ENCODE assay signal across 1 cellular context in the genomic region with DNA sequence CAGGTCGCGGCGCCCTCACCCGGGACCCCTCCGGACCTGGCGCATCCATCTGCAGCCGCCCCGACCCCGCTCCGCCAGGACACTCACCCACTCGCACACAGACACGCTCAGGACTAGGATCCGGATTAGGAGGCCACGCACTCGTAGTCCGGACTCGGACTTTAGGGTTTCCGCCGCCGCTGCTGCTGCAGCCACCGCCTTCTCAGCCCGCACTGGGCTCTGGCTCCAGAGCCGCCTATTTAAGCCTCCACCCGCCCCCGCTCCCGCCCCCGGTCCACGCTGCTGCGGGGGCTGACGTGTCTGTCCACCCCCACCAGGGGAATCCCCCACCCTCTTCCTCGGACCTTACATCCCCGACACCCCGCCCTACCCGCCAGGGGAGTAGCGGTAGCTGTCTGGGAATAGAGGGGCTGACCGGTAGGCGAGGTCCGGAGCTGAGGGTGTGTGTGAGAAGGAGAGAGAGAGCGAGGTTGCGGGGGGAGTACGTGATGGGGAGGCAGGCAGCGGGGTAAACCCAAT.
TF ChIP-seq lines count a peak whose summit lies in the region.

A gene with protein sequence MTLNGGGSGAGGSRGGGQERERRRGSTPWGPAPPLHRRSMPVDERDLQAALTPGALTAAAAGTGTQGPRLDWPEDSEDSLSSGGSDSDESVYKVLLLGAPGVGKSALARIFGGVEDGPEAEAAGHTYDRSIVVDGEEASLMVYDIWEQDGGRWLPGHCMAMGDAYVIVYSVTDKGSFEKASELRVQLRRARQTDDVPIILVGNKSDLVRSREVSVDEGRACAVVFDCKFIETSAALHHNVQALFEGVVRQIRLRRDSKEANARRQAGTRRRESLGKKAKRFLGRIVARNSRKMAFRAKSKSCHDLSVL (minus strand): TSS at position 214 of the 519 bp plus-strand sequence. CDS start 356 bp downstream, outside the sequence.

TF ChIP-seq in GM12878, 131 proteins besides CTCF, POLR2A, EP300 and RAD21 (continued from another document):
- TF ChIP-seq, protein P1, sequence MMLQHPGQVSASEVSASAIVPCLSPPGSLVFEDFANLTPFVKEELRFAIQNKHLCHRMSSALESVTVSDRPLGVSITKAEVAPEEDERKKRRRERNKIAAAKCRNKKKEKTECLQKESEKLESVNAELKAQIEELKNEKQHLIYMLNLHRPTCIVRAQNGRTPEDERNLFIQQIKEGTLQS (IDR thresholded peaks at IDR 0.05; ENCODE audit: borderline replicate concordance, extremely low read depth, low read depth, low read length) = no peak
- TF ChIP-seq JUND (IDR thresholded peaks at IDR 0.05; ENCODE audit: low read depth, low read length) (no peak), SUZ12 (IDR thresholded peaks at IDR 0.05; ENCODE audit: unreplicated experiment) (no peak), MEF2B (IDR thresholded peaks at IDR 0.05; ENCODE audit: partially characterized antibody, poor library complexity, severe bottlenecking) (no peak), CHD4 (IDR thresholded peaks at IDR 0.05) (no peak), JUNB (IDR thresholded peaks at IDR 0.05) (no peak), ZNF207 (IDR thresholded peaks at IDR 0.05; ENCODE audit: borderline replicate concordance) (no peak), DPF2 (IDR thresholded peaks at IDR 0.05) (no peak), LARP7 (IDR thresholded peaks at IDR 0.05) (no peak), CHD1 (IDR thresholded peaks at IDR 0.05; ENCODE audit: low read depth, low read length) (no peak), SIX5 (IDR thresholded peaks at IDR 0.05; ENCODE audit: low read depth, low read length, severe bottlenecking) (no peak), POLR2AphosphoS2 (IDR thresholded peaks at IDR 0.05; ENCODE audit: low read depth, low read length) (no peak), ATF7 (IDR thresholded peaks at IDR 0.05; ENCODE audit: low read depth) (0 out of 2 replicates have a peak, but pooled peaks have one; percentile 23), BACH1 (IDR thresholded peaks at IDR 0.05; ENCODE audit: borderline replicate concordance) (no peak), MTA2 (IDR thresholded peaks at IDR 0.05; ENCODE audit: low read depth) (no peak), ASH2L (IDR thresholded peaks at IDR 0.05; ENCODE audit: borderline replicate concordance, low read depth) (no peak)
- TF ChIP-seq, protein P2, sequence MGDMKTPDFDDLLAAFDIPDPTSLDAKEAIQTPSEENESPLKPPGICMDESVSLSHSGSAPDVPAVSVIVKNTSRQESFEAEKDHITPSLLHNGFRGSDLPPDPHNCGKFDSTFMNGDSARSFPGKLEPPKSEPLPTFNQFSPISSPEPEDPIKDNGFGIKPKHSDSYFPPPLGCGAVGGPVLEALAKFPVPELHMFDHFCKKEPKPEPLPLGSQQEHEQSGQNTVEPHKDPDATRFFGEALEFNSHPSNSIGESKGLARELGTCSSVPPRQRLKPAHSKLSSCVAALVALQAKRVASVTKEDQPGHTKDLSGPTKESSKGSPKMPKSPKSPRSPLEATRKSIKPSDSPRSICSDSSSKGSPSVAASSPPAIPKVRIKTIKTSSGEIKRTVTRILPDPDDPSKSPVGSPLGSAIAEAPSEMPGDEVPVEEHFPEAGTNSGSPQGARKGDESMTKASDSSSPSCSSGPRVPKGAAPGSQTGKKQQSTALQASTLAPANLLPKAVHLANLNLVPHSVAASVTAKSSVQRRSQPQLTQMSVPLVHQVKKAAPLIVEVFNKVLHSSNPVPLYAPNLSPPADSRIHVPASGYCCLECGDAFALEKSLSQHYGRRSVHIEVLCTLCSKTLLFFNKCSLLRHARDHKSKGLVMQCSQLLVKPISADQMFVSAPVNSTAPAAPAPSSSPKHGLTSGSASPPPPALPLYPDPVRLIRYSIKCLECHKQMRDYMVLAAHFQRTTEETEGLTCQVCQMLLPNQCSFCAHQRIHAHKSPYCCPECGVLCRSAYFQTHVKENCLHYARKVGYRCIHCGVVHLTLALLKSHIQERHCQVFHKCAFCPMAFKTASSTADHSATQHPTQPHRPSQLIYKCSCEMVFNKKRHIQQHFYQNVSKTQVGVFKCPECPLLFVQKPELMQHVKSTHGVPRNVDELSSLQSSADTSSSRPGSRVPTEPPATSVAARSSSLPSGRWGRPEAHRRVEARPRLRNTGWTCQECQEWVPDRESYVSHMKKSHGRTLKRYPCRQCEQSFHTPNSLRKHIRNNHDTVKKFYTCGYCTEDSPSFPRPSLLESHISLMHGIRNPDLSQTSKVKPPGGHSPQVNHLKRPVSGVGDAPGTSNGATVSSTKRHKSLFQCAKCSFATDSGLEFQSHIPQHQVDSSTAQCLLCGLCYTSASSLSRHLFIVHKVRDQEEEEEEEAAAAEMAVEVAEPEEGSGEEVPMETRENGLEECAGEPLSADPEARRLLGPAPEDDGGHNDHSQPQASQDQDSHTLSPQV (IDR thresholded peaks at IDR 0.05) = no peak
- TF ChIP-seq, protein P3, sequence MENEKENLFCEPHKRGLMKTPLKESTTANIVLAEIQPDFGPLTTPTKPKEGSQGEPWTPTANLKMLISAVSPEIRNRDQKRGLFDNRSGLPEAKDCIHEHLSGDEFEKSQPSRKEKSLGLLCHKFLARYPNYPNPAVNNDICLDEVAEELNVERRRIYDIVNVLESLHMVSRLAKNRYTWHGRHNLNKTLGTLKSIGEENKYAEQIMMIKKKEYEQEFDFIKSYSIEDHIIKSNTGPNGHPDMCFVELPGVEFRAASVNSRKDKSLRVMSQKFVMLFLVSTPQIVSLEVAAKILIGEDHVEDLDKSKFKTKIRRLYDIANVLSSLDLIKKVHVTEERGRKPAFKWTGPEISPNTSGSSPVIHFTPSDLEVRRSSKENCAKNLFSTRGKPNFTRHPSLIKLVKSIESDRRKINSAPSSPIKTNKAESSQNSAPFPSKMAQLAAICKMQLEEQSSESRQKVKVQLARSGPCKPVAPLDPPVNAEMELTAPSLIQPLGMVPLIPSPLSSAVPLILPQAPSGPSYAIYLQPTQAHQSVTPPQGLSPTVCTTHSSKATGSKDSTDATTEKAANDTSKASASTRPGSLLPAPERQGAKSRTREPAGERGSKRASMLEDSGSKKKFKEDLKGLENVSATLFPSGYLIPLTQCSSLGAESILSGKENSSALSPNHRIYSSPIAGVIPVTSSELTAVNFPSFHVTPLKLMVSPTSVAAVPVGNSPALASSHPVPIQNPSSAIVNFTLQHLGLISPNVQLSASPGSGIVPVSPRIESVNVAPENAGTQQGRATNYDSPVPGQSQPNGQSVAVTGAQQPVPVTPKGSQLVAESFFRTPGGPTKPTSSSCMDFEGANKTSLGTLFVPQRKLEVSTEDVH (IDR thresholded peaks at IDR 0.05; ENCODE audit: low read depth, partially characterized antibody) = no peak
- TF ChIP-seq, protein P4, sequence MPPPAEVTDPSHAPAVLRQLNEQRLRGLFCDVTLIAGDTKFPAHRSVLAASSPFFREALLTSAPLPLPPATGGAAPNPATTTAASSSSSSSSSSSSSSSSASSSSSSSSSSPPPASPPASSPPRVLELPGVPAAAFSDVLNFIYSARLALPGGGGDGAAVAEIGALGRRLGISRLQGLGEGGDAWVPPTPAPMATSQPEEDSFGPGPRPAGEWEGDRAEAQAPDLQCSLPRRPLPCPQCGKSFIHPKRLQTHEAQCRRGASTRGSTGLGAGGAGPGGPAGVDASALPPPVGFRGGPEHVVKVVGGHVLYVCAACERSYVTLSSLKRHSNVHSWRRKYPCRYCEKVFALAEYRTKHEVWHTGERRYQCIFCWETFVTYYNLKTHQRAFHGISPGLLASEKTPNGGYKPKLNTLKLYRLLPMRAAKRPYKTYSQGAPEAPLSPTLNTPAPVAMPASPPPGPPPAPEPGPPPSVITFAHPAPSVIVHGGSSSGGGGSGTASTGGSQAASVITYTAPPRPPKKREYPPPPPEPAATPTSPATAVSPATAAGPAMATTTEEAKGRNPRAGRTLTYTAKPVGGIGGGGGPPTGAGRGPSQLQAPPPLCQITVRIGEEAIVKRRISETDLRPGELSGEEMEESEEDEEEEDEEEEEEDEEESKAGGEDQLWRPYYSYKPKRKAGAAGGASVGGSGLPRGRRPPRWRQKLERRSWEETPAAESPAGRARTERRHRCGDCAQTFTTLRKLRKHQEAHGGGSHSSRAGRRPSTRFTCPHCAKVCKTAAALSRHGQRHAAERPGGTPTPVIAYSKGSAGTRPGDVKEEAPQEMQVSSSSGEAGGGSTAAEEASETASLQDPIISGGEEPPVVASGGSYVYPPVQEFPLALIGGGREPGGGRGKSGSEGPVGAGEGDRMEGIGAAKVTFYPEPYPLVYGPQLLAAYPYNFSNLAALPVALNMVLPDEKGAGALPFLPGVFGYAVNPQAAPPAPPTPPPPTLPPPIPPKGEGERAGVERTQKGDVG (CRISPR knock-in tag; IDR thresholded peaks at IDR 0.05) = no peak
- TF ChIP-seq, protein P5, sequence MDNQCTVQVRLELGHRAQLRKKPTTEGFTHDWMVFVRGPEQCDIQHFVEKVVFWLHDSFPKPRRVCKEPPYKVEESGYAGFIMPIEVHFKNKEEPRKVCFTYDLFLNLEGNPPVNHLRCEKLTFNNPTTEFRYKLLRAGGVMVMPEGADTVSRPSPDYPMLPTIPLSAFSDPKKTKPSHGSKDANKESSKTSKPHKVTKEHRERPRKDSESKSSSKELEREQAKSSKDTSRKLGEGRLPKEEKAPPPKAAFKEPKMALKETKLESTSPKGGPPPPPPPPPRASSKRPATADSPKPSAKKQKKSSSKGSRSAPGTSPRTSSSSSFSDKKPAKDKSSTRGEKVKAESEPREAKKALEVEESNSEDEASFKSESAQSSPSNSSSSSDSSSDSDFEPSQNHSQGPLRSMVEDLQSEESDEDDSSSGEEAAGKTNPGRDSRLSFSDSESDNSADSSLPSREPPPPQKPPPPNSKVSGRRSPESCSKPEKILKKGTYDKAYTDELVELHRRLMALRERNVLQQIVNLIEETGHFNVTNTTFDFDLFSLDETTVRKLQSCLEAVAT (IDR thresholded peaks at IDR 0.05) = no peak
TF ChIP-seq in GM12878: peak in this region for 3.
